ENCODE assay signal across 28 cellular contexts in genomic region chr6:41593451-41594238, GRCh38. TPM values are rescaled to one million over a fixed set of nuclear protein-coding genes. Genes with fewer than 3 reads are reported as not detected.
"Had no signal": no experiment of that assay in that cellular context is flagged by ENCODE, and none has a peak within 500 bp of the region (broad histone marks: within the 10 kb centered on the region; RNA-seq: fewer than 3 reads in every experiment).

No MANE protein-coding gene starts in this region.

- H3K4me1 Mint-ChIP-seq: activated CD4-positive, alpha-beta T cell treated with anti-CD3 and anti-CD28 coated beads, Interleukin-2, amount 10 ng/mL, durations not matched to agents 7 days and 5 days; activated naive CD8-positive, alpha-beta T cell treated with anti-CD3 and anti-CD28 coated beads, Interleukin-2, amount 50 U/mL, for 24 hours; T-cell had no signal

- H3K4me1 ChIP-seq: ascending aorta, body of pancreas had no signal

- H3K27ac Mint-ChIP-seq: activated B cell treated with CpG ODN at 0.5 μM for 24 hours; activated CD4-positive, alpha-beta memory T cell treated with anti-CD3 and anti-CD28 coated beads for 36 hours; activated CD4-positive, alpha-beta T cell treated with anti-CD3 and anti-CD28 coated beads, Interleukin-2, amount 10 ng/mL, durations not matched to agents 7 days and 5 days; activated naive CD4-positive, alpha-beta T cell treated with anti-CD3 and anti-CD28 coated beads, Interleukin-2, amount 50 U/mL, for 72 hours; activated naive CD8-positive, alpha-beta T cell treated with anti-CD3 and anti-CD28 coated beads, Interleukin-2, amount 50 U/mL, for 24 hours; T-cell had no signal

- H3K4me3 Mint-ChIP-seq: activated B cell treated with CpG ODN at 0.5 μM for 24 hours; activated CD4-positive, alpha-beta memory T cell treated with anti-CD3 and anti-CD28 coated beads for 36 hours; activated CD4-positive, alpha-beta T cell treated with anti-CD3 and anti-CD28 coated beads, Interleukin-2, amount 10 ng/mL, durations not matched to agents 7 days and 5 days; activated naive CD8-positive, alpha-beta T cell treated with anti-CD3 and anti-CD28 coated beads, Interleukin-2, amount 50 U/mL, for 24 hours; activated T-cell treated with anti-CD3 and anti-CD28 coated beads, Interleukin-2, amount 50 U/mL, for 4 hours; T-cell had no signal

- H3K27ac ChIP-seq: ascending aorta, body of pancreas had no signal

- H3K9me3 ChIP-seq: ascending aorta, body of pancreas had no signal

- H3K27me3 Mint-ChIP-seq: activated B cell treated with CpG ODN at 0.5 μM for 24 hours; activated CD4-positive, alpha-beta memory T cell treated with anti-CD3 and anti-CD28 coated beads for 36 hours; activated CD4-positive, alpha-beta T cell treated with anti-CD3 and anti-CD28 coated beads, Interleukin-2, amount 10 ng/mL, durations not matched to agents 7 days and 5 days; activated naive CD8-positive, alpha-beta T cell treated with anti-CD3 and anti-CD28 coated beads, Interleukin-2, amount 50 U/mL, for 24 hours; T-cell had no signal

- H3K4me3 ChIP-seq: ascending aorta, body of pancreas, SK-N-MC had no signal

- ATAC-seq: activated naive CD4-positive, alpha-beta T cell treated with anti-CD3 and anti-CD28 coated beads, Interleukin-2, amount 50 U/mL, for 72 hours; activated naive CD8-positive, alpha-beta T cell treated with anti-CD3 and anti-CD28 coated beads, Interleukin-2, amount 50 U/mL, for 24 hours; activated T-cell treated with anti-CD3 and anti-CD28 coated beads, Interleukin-2, amount 50 U/mL, for 4 hours; body of pancreas; Panc1; Right ventricle myocardium inferior; T-cell had no signal

- H3K9me3 Mint-ChIP-seq: activated B cell treated with CpG ODN at 0.5 μM for 24 hours; activated CD4-positive, alpha-beta memory T cell treated with anti-CD3 and anti-CD28 coated beads for 36 hours; activated CD4-positive, alpha-beta T cell treated with anti-CD3 and anti-CD28 coated beads, Interleukin-2, amount 10 ng/mL, durations not matched to agents 7 days and 5 days; activated naive CD4-positive, alpha-beta T cell treated with anti-CD3 and anti-CD28 coated beads, Interleukin-2, amount 50 U/mL, for 72 hours; activated naive CD8-positive, alpha-beta T cell treated with anti-CD3 and anti-CD28 coated beads, Interleukin-2, amount 50 U/mL, for 24 hours; activated T-cell treated with anti-CD3 and anti-CD28 coated beads, Interleukin-2, amount 50 U/mL, for 4 hours; T-cell had no signal

- FAIRE-seq: TTC549 had no signal

- DNase-seq: activated B cell treated with CpG ODN at 0.5 μM for 24 hours; activated CD4-positive, alpha-beta memory T cell treated with anti-CD3 and anti-CD28 coated beads for 36 hours; activated CD4-positive, alpha-beta T cell treated with anti-CD3 and anti-CD28 coated beads, Interleukin-2, amount 10 ng/mL, durations not matched to agents 7 days and 5 days; activated CD8-positive, alpha-beta memory T cell treated with anti-CD3 and anti-CD28 coated beads for 24 hours; activated effector memory CD4-positive, alpha-beta T cell treated with anti-CD3 and anti-CD28 coated beads, Interleukin-2, amount 50 U/mL, for 16 hours; activated naive CD4-positive, alpha-beta T cell treated with Interleukin-2 at 50 U/mL for 16 hours; activated naive CD8-positive, alpha-beta T cell treated with anti-CD3 and anti-CD28 coated beads, Interleukin-2, amount 50 U/mL, for 24 hours; activated T-cell treated with anti-CD3 and anti-CD28 coated beads, Interleukin-2, amount 50 U/mL, for 4 hours; amniotic stem cell; KG1; NCI-H1092; NCI-H1930; NCI-H2171; NCI-H226; NCI-H526 treated with DMSO at 0.1 percent for 48 hours; NK-92 treated with Interleukin-12 subunit alpha and Interleukin-12 subunit beta, amount 100 ng/mL, for 24 hours; OCI-M1; RPMI8226; T-cell; T-helper 2 cell; T1000 had no signal

- H3K36me3 Mint-ChIP-seq: activated naive CD4-positive, alpha-beta T cell treated with anti-CD3 and anti-CD28 coated beads, Interleukin-2, amount 50 U/mL, for 72 hours had no signal

- H3K27me3 ChIP-seq: ascending aorta, body of pancreas had no signal

RNA-seq across cellular contexts. Expression of gene MDFI, which starts 44.6 kb away (rescaled TPM):
- total RNA-seq: activated B cell treated with CpG ODN at 0.5 μM for 24 hours; activated CD4-positive, alpha-beta memory T cell treated with anti-CD3 and anti-CD28 coated beads for 36 hours; activated CD4-positive, alpha-beta T cell treated with anti-CD3 and anti-CD28 coated beads, Interleukin-2, amount 10 ng/mL, durations not matched to agents 7 days and 5 days; activated naive CD4-positive, alpha-beta T cell treated with anti-CD3 and anti-CD28 coated beads, Interleukin-2, amount 50 U/mL, for 72 hours; T-cell had no signal
